23 cellular contexts compared by ENCODE assay signal in genomic region chr16:20821682-20822081, GRCh38.
"Had no signal": no experiment of that assay in that cellular context is flagged by ENCODE, and none has a peak within 500 bp of the region (broad histone marks: within the 10 kb centered on the region; RNA-seq: fewer than 3 reads in every experiment).

No MANE protein-coding gene starts in this region.

- H3K27me3 ChIP-seq: dorsolateral prefrontal cortex, heart left ventricle, neutrophil, right lobe of liver, testis, tibial nerve had no signal

- H3K27ac Mint-ChIP-seq: stimulated activated naive B cell treated with anti-CD40 and anti-IgM and Interleukin-4, amounts not matched to agents 10 μg/mL and 1 μg/mL and 100 μg/mL, for 72 hours had no signal

- H3K27me3 Mint-ChIP-seq: stimulated activated naive B cell treated with anti-CD40 and anti-IgM and Interleukin-4, amounts not matched to agents 10 μg/mL and 1 μg/mL and 100 μg/mL, for 72 hours; stimulated activated naive CD8-positive, alpha-beta T cell treated with anti-CD3 and anti-CD28 coated beads, Interleukin-15, amount 100 ng/mL, for 72 hours had no signal

- H3K4me3 Mint-ChIP-seq: stimulated activated naive B cell treated with anti-CD40 and anti-IgM and Interleukin-4, amounts not matched to agents 10 μg/mL and 1 μg/mL and 100 μg/mL, for 72 hours; stimulated activated naive CD8-positive, alpha-beta T cell treated with anti-CD3 and anti-CD28 coated beads, Interleukin-15, amount 100 ng/mL, for 72 hours had no signal

- H3K4me1 ChIP-seq: psoas muscle, right lobe of liver, testis, tibial nerve had no signal

- H3K4me3 ChIP-seq: coronary artery, dorsolateral prefrontal cortex, heart left ventricle, lung, psoas muscle, right lobe of liver, testis, tibial nerve had no signal

- H3K27ac ChIP-seq: coronary artery, dorsolateral prefrontal cortex, heart left ventricle, neutrophil, psoas muscle, right lobe of liver, testis, tibial nerve had no signal

- H3K9me3 ChIP-seq: heart left ventricle, neutrophil, psoas muscle, right lobe of liver, testis, tibial nerve had no signal

- H3K36me3 ChIP-seq: right lobe of liver had no signal

- FAIRE-seq: endometrium, frontal cortex had no signal

- DNase-seq: dorsolateral prefrontal cortex; effector CD8-positive, alpha-beta T cell; heart left ventricle; hippocampal formation; left colon; left ventricle myocardium superior; mesenchymal stem cell; midbrain; psoas muscle; retina; right lobe of liver; stimulated activated CD4-positive, alpha-beta T cell treated with anti-CD3 and anti-CD28 coated beads, Interleukin-1b, Interleukin-23, amount 100 ng/mL, for 48 hours; stimulated activated CD4-positive, alpha-beta T cell treated with anti-CD3 and anti-CD28 coated beads, Interleukin-4, amount 100 ng/mL, for 24 hours; stimulated activated naive B cell treated with anti-CD40 and anti-IgM and Interleukin-4, amounts not matched to agents 10 μg/mL and 1 μg/mL and 100 μg/mL, for 72 hours; stimulated activated naive CD8-positive, alpha-beta T cell treated with anti-CD3 and anti-CD28 coated beads, Interleukin-15, amount 100 ng/mL, for 72 hours; testis had no signal

- ATAC-seq: esophagus mucosa; heart left ventricle; left colon; left ventricle myocardium superior; psoas muscle; right lobe of liver; stimulated activated naive B cell treated with anti-CD40 and anti-IgM and Interleukin-4, amounts not matched to agents 10 μg/mL and 1 μg/mL and 100 μg/mL, for 72 hours; stimulated activated naive CD8-positive, alpha-beta T cell treated with anti-CD3 and anti-CD28 coated beads, Interleukin-15, amount 100 ng/mL, for 72 hours had no signal

- H3K9me3 Mint-ChIP-seq: stimulated activated naive B cell treated with anti-CD40 and anti-IgM and Interleukin-4, amounts not matched to agents 10 μg/mL and 1 μg/mL and 100 μg/mL, for 72 hours; stimulated activated naive CD8-positive, alpha-beta T cell treated with anti-CD3 and anti-CD28 coated beads, Interleukin-15, amount 100 ng/mL, for 72 hours had no signal
